ENCODE assay signal across 10 cellular contexts in the genomic region with DNA sequence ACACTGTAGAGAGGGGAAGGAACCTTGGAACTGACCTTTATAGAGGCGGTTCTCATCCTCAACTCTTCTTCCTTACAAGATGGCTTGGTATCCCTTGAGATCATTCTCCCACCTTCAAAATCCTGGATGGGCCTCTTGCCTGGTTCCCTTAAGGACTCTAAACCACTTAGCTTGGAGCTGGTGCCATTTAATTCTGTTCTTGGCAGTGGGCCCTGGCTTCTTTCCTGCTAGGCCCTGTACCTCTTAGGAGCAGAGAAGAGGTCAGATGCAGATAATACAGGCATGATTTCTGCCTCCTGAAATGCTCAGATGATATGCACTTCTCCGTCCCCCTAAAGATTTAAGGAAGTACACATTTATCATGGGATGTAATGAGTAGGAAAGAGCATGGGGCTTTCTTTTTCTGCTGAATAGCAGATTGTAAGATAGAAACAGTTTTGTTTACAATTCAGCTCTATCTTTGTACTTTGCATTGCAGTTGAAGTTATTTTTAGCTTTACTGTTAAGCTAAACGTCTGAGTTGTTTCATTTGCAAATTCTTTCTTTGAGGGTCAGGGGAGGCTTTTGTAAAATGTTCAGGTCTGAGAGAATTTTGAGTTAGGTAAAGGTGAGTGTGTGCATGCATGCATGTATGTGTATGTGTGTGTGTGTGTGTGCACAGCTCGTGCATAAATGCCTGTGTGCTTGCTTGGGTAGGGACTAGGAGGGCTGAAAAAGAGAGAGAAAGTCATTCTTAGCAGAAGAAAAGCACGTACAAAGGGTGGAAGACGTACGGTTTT.
DNase-seq lines count a peak whose midpoint lies in the region; ATAC-seq and TF ChIP-seq lines count a peak whose summit lies in the region.
"Had no signal": no experiment of that assay in that cellular context is flagged by ENCODE, and none has a peak within 500 bp of the region (broad histone marks: within the 10 kb centered on the region; RNA-seq: fewer than 3 reads in every experiment).

No MANE protein-coding gene starts in this region.

- no peaks in the 10 kb centered on the region for H3K36me3 Mint-ChIP-seq in osteocyte (ENCODE audit: unreplicated experiment)

- H3K9me3 Mint-ChIP-seq in osteocyte (ENCODE audit: unreplicated experiment): no peaks in the 10 kb centered on the region

- peaks cover 12% of the 10 kb centered on the region for H4K20me1 ChIP-seq in Loucy (ENCODE audit: insufficient read depth, low read length, poor library complexity, severe bottlenecking)

- H3K4me1 Mint-ChIP-seq in osteocyte (ENCODE audit: unreplicated experiment): peaks cover 49% of the 10 kb centered on the region

- DNase-seq in cerebellar cortex (ENCODE audit: low spot score) (peak; percentile 80), osteocyte (ENCODE audit: extremely low spot score, unreplicated experiment) (no peak), vagina (ENCODE audit: extremely low spot score in 2 of 2) (no peak), spleen (no peak)
- DNase-seq in stimulated activated CD4-positive, alpha-beta T cell treated with anti-CD3 and anti-CD28 coated beads, Interleukin-1b, Interleukin-23, amount 100 ng/mL, for 48 hours: no peak
- DNase-seq: EL had no signal

- H3K9me3 ChIP-seq in Loucy (ENCODE audit: insufficient read depth, low read depth, low read length) (no peaks in the 10 kb centered on the region), vagina (no peaks in the 10 kb centered on the region), spleen (no peaks in the 10 kb centered on the region)

- H3K4me3 ChIP-seq in Loucy (ENCODE audit: low read length, poor library complexity, severe bottlenecking): peak overlapping the region; percentile 10
- no peak overlapping the region for H3K4me3 ChIP-seq in vagina
- no peak overlapping the region for H3K4me3 ChIP-seq in spleen

- peak overlapping the region; percentile 45 for H3K4me2 ChIP-seq in Loucy (ENCODE audit: low read depth, low read length, poor library complexity, severe bottlenecking)
- H3K4me2 ChIP-seq: KMS-11 had no signal

- peak; percentile 37 for ATAC-seq in GM18511 (IDR thresholded peaks at IDR 0.05; ENCODE audit: unreplicated experiment)
- ATAC-seq in GM19328 (IDR thresholded peaks at IDR 0.05; ENCODE audit: unreplicated experiment): no peak

- peak overlapping the region; percentile 23 for H3K27ac Mint-ChIP-seq in osteocyte (ENCODE audit: unreplicated experiment)

- 20 to 24% (median 22%) methylated on average over 7 of the region's 7 CpGs for WGBS in spleen, 5 donors

- H3K4me3 Mint-ChIP-seq in osteocyte (ENCODE audit: unreplicated experiment): no peak overlapping the region

- peak overlapping the region; percentile 15 for H3K9ac ChIP-seq in Loucy (ENCODE audit: low read depth, low read length, poor library complexity, severe bottlenecking)
- H3K9ac ChIP-seq: KMS-11 had no signal

- H2AFZ ChIP-seq in Loucy (ENCODE audit: low read length): no peak overlapping the region

- no peaks in the 10 kb centered on the region for H3K27me3 Mint-ChIP-seq in osteocyte (ENCODE audit: unreplicated experiment)

- intact Hi-C loops in vagina (cut with DNase I): no loop called here
- intact Hi-C loops in spleen (cut with DNase I; ENCODE audit: low total_unique reads): no loop called here

- H3K9me2 ChIP-seq in Loucy (replicated peaks; ENCODE audit: low read depth, low read length): no peaks in the 10 kb centered on the region

- no peak overlapping the region for H3K27ac ChIP-seq in vagina
- H3K27ac ChIP-seq in spleen: peak overlapping the region in 2 of 8 donors; percentile 27 to 30
- H3K27ac ChIP-seq: KMS-11 had no signal

- H3K4me1 ChIP-seq in Loucy (ENCODE audit: insufficient read depth, low read length, poor library complexity, severe bottlenecking): peaks cover 27% of the 10 kb centered on the region
- peaks cover 23% of the 10 kb centered on the region for H3K4me1 ChIP-seq in vagina
- peaks cover 0 to 31% (median 19%) of the 10 kb centered on the region in 6 donors for H3K4me1 ChIP-seq in spleen

- TF ChIP-seq POLR2A in vagina (IDR thresholded peaks at IDR 0.05): no peak
- no peak for TF ChIP-seq POLR2A in spleen (IDR thresholded peaks at IDR 0.05)

- H3K27me3 ChIP-seq in Loucy (ENCODE audit: insufficient read depth, low read length, poor library complexity, severe bottlenecking) (no peaks in the 10 kb centered on the region), vagina (no peaks in the 10 kb centered on the region), spleen (replicated peaks in 1 of 7) (peaks cover 0 to 4% (median 0%) of the 10 kb centered on the region in 7 donors)

- no peaks in the 10 kb centered on the region for H3K36me3 ChIP-seq in Loucy (ENCODE audit: insufficient read depth, low read length)
- no peaks in the 10 kb centered on the region for H3K36me3 ChIP-seq in vagina
- H3K36me3 ChIP-seq in spleen: no peaks in the 10 kb centered on the region

- peaks cover 25% of the 10 kb centered on the region for H3K79me2 ChIP-seq in Loucy (ENCODE audit: insufficient read depth, low read length)

- no peak for TF ChIP-seq CTCF in Loucy (conservative IDR thresholded peaks at IDR 0.05; ENCODE audit: low read length)
- TF ChIP-seq CTCF in osteocyte (IDR thresholded peaks at IDR 0.05): no peak
- TF ChIP-seq CTCF in vagina (IDR thresholded peaks at IDR 0.05): no peak
- no peak for TF ChIP-seq CTCF in spleen (IDR thresholded peaks at IDR 0.05 in 8 of 11, conservative IDR thresholded peaks at IDR 0.05 in 3 of 11)

- H3F3A ChIP-seq in Loucy (ENCODE audit: low read depth): no peaks in the 10 kb centered on the region
